Comparison of ENCODE assay signal across 1 cellular context in the genomic region with DNA sequence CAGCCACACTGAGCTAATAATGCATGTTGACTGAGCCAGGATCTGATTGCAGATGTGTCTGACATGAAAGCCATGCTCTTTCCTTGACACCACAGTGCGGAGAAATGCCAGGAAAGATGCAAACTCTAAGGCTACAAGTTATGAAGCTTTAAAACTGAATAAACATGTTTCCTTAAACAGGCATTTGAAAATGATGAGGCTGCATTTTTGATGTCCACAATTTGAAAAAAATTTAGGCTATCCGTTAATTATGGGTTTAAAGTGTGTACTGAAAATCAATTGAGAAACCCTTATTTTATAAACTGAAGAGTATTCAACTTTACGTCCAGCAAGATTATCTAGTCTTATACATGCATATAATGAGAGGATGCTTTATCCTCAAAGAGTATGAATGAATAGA.
TF ChIP-seq lines count a peak whose summit lies in the region.

No MANE protein-coding gene starts in this region.

TF ChIP-seq in K562, 482 proteins besides CTCF, POLR2A, EP300 and RAD21 (continued from another document):
- peak; percentile 61 for TF ChIP-seq MAFF (IDR thresholded peaks at IDR 0.05; ENCODE audit: low read length)
- no peak for TF ChIP-seq RBM25 (IDR thresholded peaks at IDR 0.05; ENCODE audit: low read depth, low read length, severe bottlenecking)
- no peak for TF ChIP-seq ZNF561 (CRISPR knock-in tag; conservative IDR thresholded peaks at IDR 0.05)
- no peak for TF ChIP-seq NCOR1 (IDR thresholded peaks at IDR 0.05)
- peak; percentile 36; the same call in 1 of the 2 replicates for TF ChIP-seq C11orf30 (IDR thresholded peaks at IDR 0.05; ENCODE audit: low read depth)
- TF ChIP-seq HIVEP1 (CRISPR knock-in tag; IDR thresholded peaks at IDR 0.05) = no peak
- TF ChIP-seq TBL1XR1 (IDR thresholded peaks at IDR 0.05; ENCODE audit: low read length in 2 of 2) = no peak
- TF ChIP-seq, protein P1, sequence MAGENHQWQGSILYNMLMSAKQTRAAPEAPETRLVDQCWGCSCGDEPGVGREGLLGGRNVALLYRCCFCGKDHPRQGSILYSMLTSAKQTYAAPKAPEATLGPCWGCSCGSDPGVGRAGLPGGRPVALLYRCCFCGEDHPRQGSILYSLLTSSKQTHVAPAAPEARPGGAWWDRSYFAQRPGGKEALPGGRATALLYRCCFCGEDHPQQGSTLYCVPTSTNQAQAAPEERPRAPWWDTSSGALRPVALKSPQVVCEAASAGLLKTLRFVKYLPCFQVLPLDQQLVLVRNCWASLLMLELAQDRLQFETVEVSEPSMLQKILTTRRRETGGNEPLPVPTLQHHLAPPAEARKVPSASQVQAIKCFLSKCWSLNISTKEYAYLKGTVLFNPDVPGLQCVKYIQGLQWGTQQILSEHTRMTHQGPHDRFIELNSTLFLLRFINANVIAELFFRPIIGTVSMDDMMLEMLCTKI (IDR thresholded peaks at IDR 0.05; ENCODE audit: partially characterized antibody) = no peak
- no peak for TF ChIP-seq STAT5A (IDR thresholded peaks at IDR 0.05; ENCODE audit: borderline replicate concordance, low read length)
- TF ChIP-seq RUNX1 (IDR thresholded peaks at IDR 0.05; ENCODE audit: low read depth) = no peak
- TF ChIP-seq CBX1 (IDR thresholded peaks at IDR 0.05; ENCODE audit: low read depth) = no peak
- no peak for TF ChIP-seq CREBBP (IDR thresholded peaks at IDR 0.05; ENCODE audit: low read depth, low read length)
